In the genomic region with DNA sequence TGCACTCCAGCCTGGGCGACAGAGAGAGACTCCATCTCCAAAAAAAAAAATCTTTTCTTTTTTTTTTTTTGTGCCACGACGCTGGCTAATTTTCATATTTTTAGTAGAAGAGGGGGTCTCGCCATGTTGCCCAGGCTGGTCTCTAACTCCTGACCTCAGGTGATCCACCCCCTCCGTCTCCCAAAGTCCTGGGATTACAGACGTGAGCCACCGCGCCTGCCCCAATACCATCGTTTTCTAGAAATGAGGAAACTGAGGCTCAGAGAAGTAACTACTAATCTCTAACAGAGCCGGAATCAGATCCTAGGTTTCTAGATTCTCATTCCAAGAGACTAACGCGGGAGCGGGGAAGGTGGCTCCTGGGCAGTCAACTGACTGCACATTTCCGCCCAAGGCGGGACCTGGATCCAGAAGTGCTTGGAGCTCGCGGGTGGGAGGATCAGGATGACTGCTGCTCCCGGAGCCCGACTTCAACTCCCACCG, we compare ENCODE assay signal across 2 cellular contexts.
TF ChIP-seq lines count a peak whose summit lies in the region.

No MANE protein-coding gene starts in this region.

TF ChIP-seq in HEK293, 187 proteins besides CTCF, POLR2A, EP300 and RAD21:
- TF ChIP-seq, protein P1, sequence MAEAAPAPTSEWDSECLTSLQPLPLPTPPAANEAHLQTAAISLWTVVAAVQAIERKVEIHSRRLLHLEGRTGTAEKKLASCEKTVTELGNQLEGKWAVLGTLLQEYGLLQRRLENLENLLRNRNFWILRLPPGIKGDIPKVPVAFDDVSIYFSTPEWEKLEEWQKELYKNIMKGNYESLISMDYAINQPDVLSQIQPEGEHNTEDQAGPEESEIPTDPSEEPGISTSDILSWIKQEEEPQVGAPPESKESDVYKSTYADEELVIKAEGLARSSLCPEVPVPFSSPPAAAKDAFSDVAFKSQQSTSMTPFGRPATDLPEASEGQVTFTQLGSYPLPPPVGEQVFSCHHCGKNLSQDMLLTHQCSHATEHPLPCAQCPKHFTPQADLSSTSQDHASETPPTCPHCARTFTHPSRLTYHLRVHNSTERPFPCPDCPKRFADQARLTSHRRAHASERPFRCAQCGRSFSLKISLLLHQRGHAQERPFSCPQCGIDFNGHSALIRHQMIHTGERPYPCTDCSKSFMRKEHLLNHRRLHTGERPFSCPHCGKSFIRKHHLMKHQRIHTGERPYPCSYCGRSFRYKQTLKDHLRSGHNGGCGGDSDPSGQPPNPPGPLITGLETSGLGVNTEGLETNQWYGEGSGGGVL (tag by site-specific recombination; IDR thresholded peaks at IDR 0.05) = peak; percentile 27; the same call in 1 of the 2 replicates
- TF ChIP-seq, protein P2, sequence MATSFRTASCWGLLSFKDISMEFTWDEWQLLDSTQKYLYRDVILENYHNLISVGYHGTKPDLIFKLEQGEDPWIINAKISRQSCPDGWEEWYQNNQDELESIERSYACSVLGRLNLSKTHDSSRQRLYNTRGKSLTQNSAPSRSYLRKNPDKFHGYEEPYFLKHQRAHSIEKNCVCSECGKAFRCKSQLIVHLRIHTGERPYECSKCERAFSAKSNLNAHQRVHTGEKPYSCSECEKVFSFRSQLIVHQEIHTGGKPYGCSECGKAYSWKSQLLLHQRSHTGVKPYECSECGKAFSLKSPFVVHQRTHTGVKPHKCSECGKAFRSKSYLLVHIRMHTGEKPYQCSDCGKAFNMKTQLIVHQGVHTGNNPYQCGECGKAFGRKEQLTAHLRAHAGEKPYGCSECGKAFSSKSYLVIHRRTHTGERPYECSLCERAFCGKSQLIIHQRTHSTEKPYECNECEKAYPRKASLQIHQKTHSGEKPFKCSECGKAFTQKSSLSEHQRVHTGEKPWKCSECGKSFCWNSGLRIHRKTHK (tag by site-specific recombination; IDR thresholded peaks at IDR 0.05) = no peak
- TF ChIP-seq ZNF121 (tag by site-specific recombination; IDR thresholded peaks at IDR 0.05) (peak; percentile 93), SP7 (tag by site-specific recombination; IDR thresholded peaks at IDR 0.05) (0 out of 2 replicates have a peak, but pooled peaks have one; percentile 40), IKZF3 (tag by site-specific recombination; IDR thresholded peaks at IDR 0.05) (0 out of 2 replicates have a peak, but pooled peaks have one; percentile 33), ZNF341 (tag by site-specific recombination; IDR thresholded peaks at IDR 0.05; ENCODE audit: low read depth) (0 out of 2 replicates have a peak, but pooled peaks have one; percentile 82), ZSCAN30 (tag by site-specific recombination; IDR thresholded peaks at IDR 0.05) (peak; percentile 90), ZBTB20 (tag by site-specific recombination; IDR thresholded peaks at IDR 0.05) (peak; percentile 86; the same call in 1 of the 2 replicates), ZNF600 (tag by site-specific recombination; IDR thresholded peaks at IDR 0.05) (peak; percentile 63; the same call in 1 of the 2 replicates), ZNF549 (tag by site-specific recombination; IDR thresholded peaks at IDR 0.05) (no peak), ZNF777 (tag by site-specific recombination; IDR thresholded peaks at IDR 0.05; ENCODE audit: borderline replicate concordance) (0 out of 2 replicates have a peak, but pooled peaks have one; percentile 60), ZNF335 (tag by site-specific recombination; conservative IDR thresholded peaks at IDR 0.05) (peak; percentile 40)
- TF ChIP-seq, protein P3, sequence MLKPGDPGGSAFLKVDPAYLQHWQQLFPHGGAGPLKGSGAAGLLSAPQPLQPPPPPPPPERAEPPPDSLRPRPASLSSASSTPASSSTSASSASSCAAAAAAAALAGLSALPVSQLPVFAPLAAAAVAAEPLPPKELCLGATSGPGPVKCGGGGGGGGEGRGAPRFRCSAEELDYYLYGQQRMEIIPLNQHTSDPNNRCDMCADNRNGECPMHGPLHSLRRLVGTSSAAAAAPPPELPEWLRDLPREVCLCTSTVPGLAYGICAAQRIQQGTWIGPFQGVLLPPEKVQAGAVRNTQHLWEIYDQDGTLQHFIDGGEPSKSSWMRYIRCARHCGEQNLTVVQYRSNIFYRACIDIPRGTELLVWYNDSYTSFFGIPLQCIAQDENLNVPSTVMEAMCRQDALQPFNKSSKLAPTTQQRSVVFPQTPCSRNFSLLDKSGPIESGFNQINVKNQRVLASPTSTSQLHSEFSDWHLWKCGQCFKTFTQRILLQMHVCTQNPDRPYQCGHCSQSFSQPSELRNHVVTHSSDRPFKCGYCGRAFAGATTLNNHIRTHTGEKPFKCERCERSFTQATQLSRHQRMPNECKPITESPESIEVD (tag by site-specific recombination; IDR thresholded peaks at IDR 0.05) = no peak

TF ChIP-seq in endothelial cell of umbilical vein, 7 proteins besides CTCF, POLR2A, EP300 and RAD21:
- no peak for TF ChIP-seq EZH2 (IDR thresholded peaks at IDR 0.05; ENCODE audit: borderline replicate concordance, low read depth, low read length, severe bottlenecking)
- no peak for TF ChIP-seq JUN (IDR thresholded peaks at IDR 0.05; ENCODE audit: borderline replicate concordance, insufficient read depth, insufficient read length, low read depth)
- no peak for TF ChIP-seq GATA2 (IDR thresholded peaks at IDR 0.05; ENCODE audit: insufficient read depth, insufficient read length, low read depth, low read length)
- TF ChIP-seq POLR2AphosphoS5 (IDR thresholded peaks at IDR 0.05; ENCODE audit: insufficient read depth, low read depth, low read length) = no peak
- TF ChIP-seq, protein P4, sequence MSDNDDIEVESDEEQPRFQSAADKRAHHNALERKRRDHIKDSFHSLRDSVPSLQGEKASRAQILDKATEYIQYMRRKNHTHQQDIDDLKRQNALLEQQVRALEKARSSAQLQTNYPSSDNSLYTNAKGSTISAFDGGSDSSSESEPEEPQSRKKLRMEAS (IDR thresholded peaks at IDR 0.05; ENCODE audit: insufficient read depth, insufficient read length) = no peak
- TF ChIP-seq MYC (IDR thresholded peaks at IDR 0.05; ENCODE audit: low read depth, low read length) = no peak
- TF ChIP-seq FOS (IDR thresholded peaks at IDR 0.05; ENCODE audit: borderline replicate concordance, insufficient read depth, low read length) = no peak
